ENCODE assay signal across 1 cellular context in the genomic region with DNA sequence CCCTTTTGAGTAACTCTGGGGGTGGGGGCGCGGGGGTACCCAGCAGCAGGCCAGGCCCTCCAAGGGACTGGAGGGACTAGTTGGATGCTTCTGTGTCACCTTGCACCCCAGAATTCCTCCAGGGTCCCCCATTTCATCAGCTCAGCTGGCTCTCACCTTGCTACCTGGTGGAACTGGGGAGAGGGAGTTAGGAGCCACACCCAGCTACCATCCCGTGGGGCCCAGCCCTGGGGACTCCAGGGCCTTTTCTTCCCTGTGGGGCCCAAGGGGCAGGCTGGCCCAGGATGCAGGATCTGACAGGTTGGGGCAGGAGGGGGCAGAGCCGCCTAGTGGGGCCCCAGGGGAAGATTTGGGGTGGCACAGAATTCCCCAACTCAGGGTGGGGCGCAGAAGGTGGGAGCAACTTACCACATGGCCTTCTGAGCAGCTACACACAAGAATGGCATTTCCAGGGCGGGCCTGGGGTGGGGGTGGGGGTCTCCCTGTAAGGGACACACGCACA.
TF ChIP-seq lines count a peak whose summit lies in the region.

No MANE protein-coding gene starts in this region.

TF ChIP-seq in HEK293, 187 proteins besides CTCF, POLR2A, EP300 and RAD21 (continued from another document):
- TF ChIP-seq, protein P1, sequence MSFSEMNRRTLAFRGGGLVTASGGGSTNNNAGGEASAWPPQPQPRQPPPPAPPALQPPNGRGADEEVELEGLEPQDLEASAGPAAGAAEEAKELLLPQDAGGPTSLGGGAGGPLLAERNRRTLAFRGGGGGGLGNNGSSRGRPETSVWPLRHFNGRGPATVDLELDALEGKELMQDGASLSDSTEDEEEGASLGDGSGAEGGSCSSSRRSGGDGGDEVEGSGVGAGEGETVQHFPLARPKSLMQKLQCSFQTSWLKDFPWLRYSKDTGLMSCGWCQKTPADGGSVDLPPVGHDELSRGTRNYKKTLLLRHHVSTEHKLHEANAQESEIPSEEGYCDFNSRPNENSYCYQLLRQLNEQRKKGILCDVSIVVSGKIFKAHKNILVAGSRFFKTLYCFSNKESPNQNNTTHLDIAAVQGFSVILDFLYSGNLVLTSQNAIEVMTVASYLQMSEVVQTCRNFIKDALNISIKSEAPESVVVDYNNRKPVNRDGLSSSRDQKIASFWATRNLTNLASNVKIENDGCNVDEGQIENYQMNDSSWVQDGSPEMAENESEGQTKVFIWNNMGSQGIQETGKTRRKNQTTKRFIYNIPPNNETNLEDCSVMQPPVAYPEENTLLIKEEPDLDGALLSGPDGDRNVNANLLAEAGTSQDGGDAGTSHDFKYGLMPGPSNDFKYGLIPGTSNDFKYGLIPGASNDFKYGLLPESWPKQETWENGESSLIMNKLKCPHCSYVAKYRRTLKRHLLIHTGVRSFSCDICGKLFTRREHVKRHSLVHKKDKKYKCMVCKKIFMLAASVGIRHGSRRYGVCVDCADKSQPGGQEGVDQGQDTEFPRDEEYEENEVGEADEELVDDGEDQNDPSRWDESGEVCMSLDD (tag by site-specific recombination; IDR thresholded peaks at IDR 0.05): peak; percentile 63; the same call in 1 of the 2 replicates
- TF ChIP-seq, protein P2, sequence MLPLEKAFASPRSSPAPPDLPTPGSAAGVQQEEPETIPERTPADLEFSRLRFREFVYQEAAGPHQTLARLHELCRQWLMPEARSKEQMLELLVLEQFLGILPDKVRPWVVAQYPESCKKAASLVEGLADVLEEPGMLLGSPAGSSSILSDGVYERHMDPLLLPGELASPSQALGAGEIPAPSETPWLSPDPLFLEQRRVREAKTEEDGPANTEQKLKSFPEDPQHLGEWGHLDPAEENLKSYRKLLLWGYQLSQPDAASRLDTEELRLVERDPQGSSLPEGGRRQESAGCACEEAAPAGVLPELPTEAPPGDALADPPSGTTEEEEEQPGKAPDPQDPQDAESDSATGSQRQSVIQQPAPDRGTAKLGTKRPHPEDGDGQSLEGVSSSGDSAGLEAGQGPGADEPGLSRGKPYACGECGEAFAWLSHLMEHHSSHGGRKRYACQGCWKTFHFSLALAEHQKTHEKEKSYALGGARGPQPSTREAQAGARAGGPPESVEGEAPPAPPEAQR (tag by site-specific recombination; IDR thresholded peaks at IDR 0.05): no peak
- TF ChIP-seq, protein P3, sequence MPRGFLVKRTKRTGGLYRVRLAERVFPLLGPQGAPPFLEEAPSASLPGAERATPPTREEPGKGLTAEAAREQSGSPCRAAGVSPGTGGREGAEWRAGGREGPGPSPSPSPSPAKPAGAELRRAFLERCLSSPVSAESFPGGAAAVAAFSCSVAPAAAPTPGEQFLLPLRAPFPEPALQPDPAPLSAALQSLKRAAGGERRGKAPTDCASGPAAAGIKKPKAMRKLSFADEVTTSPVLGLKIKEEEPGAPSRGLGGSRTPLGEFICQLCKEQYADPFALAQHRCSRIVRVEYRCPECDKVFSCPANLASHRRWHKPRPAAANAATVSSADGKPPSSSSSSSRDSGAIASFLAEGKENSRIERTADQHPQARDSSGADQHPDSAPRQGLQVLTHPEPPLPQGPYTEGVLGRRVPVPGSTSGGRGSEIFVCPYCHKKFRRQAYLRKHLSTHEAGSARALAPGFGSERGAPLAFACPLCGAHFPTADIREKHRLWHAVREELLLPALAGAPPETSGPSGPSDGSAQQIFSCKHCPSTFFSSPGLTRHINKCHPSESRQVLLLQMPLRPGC (tag by site-specific recombination; IDR thresholded peaks at IDR 0.05): no peak
